In the genomic region with DNA sequence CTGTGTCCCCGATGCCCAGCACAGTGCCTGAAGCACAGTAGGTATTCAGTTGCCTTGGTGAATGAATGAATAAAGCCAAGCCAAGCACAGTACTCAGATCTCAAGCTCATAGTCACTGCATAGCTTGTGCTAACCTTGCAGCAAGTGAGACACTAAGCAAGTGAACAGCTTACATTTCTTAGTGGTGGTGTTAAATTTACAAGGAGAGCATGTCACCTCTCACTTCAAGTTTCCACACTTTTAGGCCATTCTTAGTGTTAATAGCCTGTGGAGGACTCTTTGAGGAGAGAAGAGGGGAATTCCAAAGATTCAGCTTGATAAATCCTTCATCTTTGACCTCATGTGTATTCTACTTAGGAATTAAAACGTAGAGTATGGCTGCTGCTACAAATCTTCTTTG, we compare ENCODE assay signal across 18 cellular contexts.
DNase-seq lines count a peak whose midpoint lies in the region; ATAC-seq and TF ChIP-seq lines count a peak whose summit lies in the region.
"Had no signal": no experiment of that assay in that cellular context is flagged by ENCODE, and none has a peak within 500 bp of the region (broad histone marks: within the 10 kb centered on the region; RNA-seq: fewer than 3 reads in every experiment).

No MANE protein-coding gene starts in this region.

- peak overlapping the region; percentile 90 to 96 (median 94) for H3K27ac Mint-ChIP-seq in IgD-negative memory B cell
- H3K27ac Mint-ChIP-seq in chondrocyte (ENCODE audit: unreplicated experiment), result peak overlapping the region; percentile 85
- H3K27ac Mint-ChIP-seq in nephron, result peak overlapping the region; percentile 3 to 70 (median 51)

- no peaks in the 10 kb centered on the region for H3K27me3 Mint-ChIP-seq in IgD-negative memory B cell
- no peaks in the 10 kb centered on the region for H3K27me3 Mint-ChIP-seq in chondrocyte (ENCODE audit: low read depth)
- no peaks in the 10 kb centered on the region for H3K27me3 Mint-ChIP-seq in nephron (ENCODE audit: low read depth)
- H3K27me3 Mint-ChIP-seq: CD4-positive, alpha-beta memory T cell; naive thymus-derived CD4-positive, alpha-beta T cell had no signal

- TF ChIP-seq CTCF in chondrocyte (IDR thresholded peaks at IDR 0.05), result no peak
- TF ChIP-seq CTCF in nephron (IDR thresholded peaks at IDR 0.05; ENCODE audit: unreplicated experiment in 3 of 3), result no peak
- no peak for TF ChIP-seq CTCF in brain microvascular endothelial cell (IDR thresholded peaks at IDR 0.05; ENCODE audit: low read depth, low read length, missing control alignments)

- in situ Hi-C loops in brain microvascular endothelial cell (cut with HindIII; ENCODE audit: low pct_ligation_motif_present, low sequenced_read_pairs), result no loop called here

- H3K79me2 ChIP-seq in ACC112 (ENCODE audit: control insufficient read depth, insufficient read depth, low read length, unreplicated experiment), result peaks cover 93% of the 10 kb centered on the region

- H3K9me3 Mint-ChIP-seq in IgD-negative memory B cell (no peaks in the 10 kb centered on the region), chondrocyte (ENCODE audit: low read depth) (no peaks in the 10 kb centered on the region), nephron (no peaks in the 10 kb centered on the region)
- H3K9me3 Mint-ChIP-seq: CD4-positive, alpha-beta memory T cell; naive thymus-derived CD4-positive, alpha-beta T cell had no signal

- ATAC-seq in left ventricle myocardium superior, result no peak
- ATAC-seq: left lobe of liver; naive thymus-derived CD4-positive, alpha-beta T cell had no signal

- H3K4me1 Mint-ChIP-seq in IgD-negative memory B cell (peaks cover 74 to 78% (median 78%) of the 10 kb centered on the region in 3 donors), chondrocyte (ENCODE audit: low read depth) (peaks cover 66% of the 10 kb centered on the region), nephron (peaks cover 81% of the 10 kb centered on the region)

- no peak overlapping the region for H2AFZ ChIP-seq in ACC112 (ENCODE audit: low read length, unreplicated experiment)

- H3K4me3 ChIP-seq in ACC112 (ENCODE audit: low read depth, low read length) (no peak overlapping the region), brain microvascular endothelial cell (ENCODE audit: low read depth, low read length) (no peak overlapping the region)
- H3K4me3 ChIP-seq: colonic mucosa, tibial artery had no signal

- H3K36me3 Mint-ChIP-seq in IgD-negative memory B cell, result peaks cover 2% of the 10 kb centered on the region
- no peaks in the 10 kb centered on the region for H3K36me3 Mint-ChIP-seq in chondrocyte (ENCODE audit: low read depth)
- no peaks in the 10 kb centered on the region for H3K36me3 Mint-ChIP-seq in nephron (ENCODE audit: low read depth)
- H3K36me3 Mint-ChIP-seq: CD4-positive, alpha-beta memory T cell had no signal

- peaks cover 7% of the 10 kb centered on the region; the same call in 1 of the 2 replicates for H3K36me3 ChIP-seq in ACC112 (ENCODE audit: insufficient read depth, low read length)
- H3K36me3 ChIP-seq in brain microvascular endothelial cell (replicated peaks), result peaks cover 18% of the 10 kb centered on the region
- H3K36me3 ChIP-seq: colonic mucosa, tibial artery had no signal

- intact Hi-C loops in left ventricle myocardium superior (cut with micrococcal nuclease), result no loop called here

- no peaks in the 10 kb centered on the region for H3K27me3 ChIP-seq in ACC112 (ENCODE audit: insufficient read depth, low read length)
- H3K27me3 ChIP-seq in brain microvascular endothelial cell (replicated peaks), result no peaks in the 10 kb centered on the region
- H3K27me3 ChIP-seq: colonic mucosa, tibial artery had no signal

- peaks cover 64% of the 10 kb centered on the region for H3K4me1 ChIP-seq in ACC112 (ENCODE audit: control insufficient read depth, insufficient read depth, low read length, unreplicated experiment)
- H3K4me1 ChIP-seq: colonic mucosa had no signal

- H3K4me3 Mint-ChIP-seq in IgD-negative memory B cell (peak overlapping the region in 3 of 4 donors; percentile 65 to 93 (median 74)), chondrocyte (ENCODE audit: unreplicated experiment) (no peak overlapping the region), nephron (no peak overlapping the region)
- H3K4me3 Mint-ChIP-seq: naive thymus-derived CD4-positive, alpha-beta T cell had no signal

- H3K27ac ChIP-seq in ACC112 (ENCODE audit: low read depth, low read length), result peak overlapping the region; percentile 62
- no peak overlapping the region for H3K27ac ChIP-seq in brain microvascular endothelial cell
- H3K27ac ChIP-seq: colonic mucosa had no signal

- DNase-seq in chondrocyte (ENCODE audit: low spot score) (no peak), brain microvascular endothelial cell (no peak), amniotic stem cell (lab: John Stamatoyannopoulos, UW) (no peak), NCI-H82 (lab: John Stamatoyannopoulos, UW) (no peak), left ventricle myocardium superior (no peak)
- DNase-seq: ACHN; activated naive CD4-positive, alpha-beta T cell; CD4-positive, alpha-beta memory T cell; colonic mucosa; naive thymus-derived CD4-positive, alpha-beta T cell; posterior cingulate gyrus; SHP77 treated with DMSO at 0.1 percent for 48 hours; stimulated activated CD4-positive, alpha-beta T cell treated with anti-CD3 and anti-CD28 coated beads, Interleukin-4, amount 100 ng/mL, for 24 hours; tibial artery had no signal

Comparison
In these comparisons a context has a peak if more than half of its experiments do, and no peak if none do; other contexts are left out.
1. H3K4me3 Mint-ChIP-seq: peak in IgD-negative memory B cell (3 of 4); none in chondrocyte (single experiment) and nephron (0 of 3).
2. Peak in every context shown above with its lines, with median percentiles within 50 percentile points of each other: H3K27ac Mint-ChIP-seq.